Comparison of ENCODE assay signal across 23 cellular contexts in genomic region chr10:75875740-75876139, GRCh38.
"Had no signal": no experiment of that assay in that cellular context is flagged by ENCODE, and none has a peak within 500 bp of the region (broad histone marks: within the 10 kb centered on the region; RNA-seq: fewer than 3 reads in every experiment).

No MANE protein-coding gene starts in this region.

- FAIRE-seq: HepG2 had no signal

- H3K27ac ChIP-seq: KMS-11, RWPE1 had no signal

- DNase-seq: IMR-90; NCI-H1092; NCI-H1105 treated with DMSO at 0.1 percent for 48 hours; NCI-H1417 treated with DMSO at 0.1 percent for 48 hours; NCI-H146; NCI-H1694 treated with DMSO at 0.1 percent for 48 hours; NCI-H1930; NCI-H2081; NCI-H2107; NCI-H2227 treated with DMSO at 0.1 percent for 48 hours; NCI-H446; NCI-H510A; NCI-H524 treated with DMSO at 0.1 percent for 48 hours; NCI-H69; NCI-H774; NK-92 treated with Interleukin-12 subunit alpha and Interleukin-12 subunit beta, amount 100 ng/mL, for 24 hours; PC-3; SHP77; SK-N-SH; SW 1271 had no signal

- H3K4me2 ChIP-seq: KMS-11, SK-N-SH had no signal

- H3K9me2 ChIP-seq: SK-N-SH had no signal

- H3K9ac ChIP-seq: KMS-11, SK-N-SH had no signal

- H3K9me3 ChIP-seq: SK-N-SH had no signal
